8 cellular contexts compared by ENCODE assay signal in genomic region chr12:52050771-52051541, GRCh38. TPM values are rescaled to one million over a fixed set of nuclear protein-coding genes. Genes with fewer than 3 reads are reported as not detected.
A peak's percentile ranks its signal among the peaks of the same experiment; 100 is the strongest.
DNase-seq lines count a peak whose midpoint lies in the region; ATAC-seq, FAIRE-seq and TF ChIP-seq lines count a peak whose summit lies in the region.

Gene NR4A1 (plus strand): TSS chr12:52051442. CDS start chr12:52054329, 2,887 bp downstream.

- H3K27me3 Mint-ChIP-seq in T-helper 17 cell, result peaks cover 7% of the 10 kb centered on the region

- H3K36me3 ChIP-seq in right atrium auricular region, result peaks cover 27% of the 10 kb centered on the region

- DNase-seq in NCI-H1105 (lab: John Stamatoyannopoulos, UW) (peak; percentile 78), T-helper 17 cell (peak; percentile 100), amygdala (lab: John Stamatoyannopoulos, UW) (peak in 54 of 56 donors; percentile 51 to 98 (median 86)), right atrium auricular region (ENCODE audit: low spot score) (peak; percentile 99), putamen (ENCODE audit: low spot score) (peak; percentile 94), urothelium cell line (ENCODE audit: low spot score) (peak; percentile 96)

- no peaks in the 10 kb centered on the region for H3K27me3 ChIP-seq in right atrium auricular region

- TF ChIP-seq CTCF in GM12875 (IDR thresholded peaks at IDR 0.05; ENCODE audit: borderline replicate concordance, insufficient read depth, low read depth, low read length) (0 out of 2 replicates have a peak, but pooled peaks have one; percentile 16), right atrium auricular region (IDR thresholded peaks at IDR 0.05) (peak in 1 of 2 donors; percentile 56)

- peaks cover 26% of the 10 kb centered on the region for H3K4me1 Mint-ChIP-seq in T-helper 17 cell

- H3K9me3 ChIP-seq in T-helper 17 cell (ENCODE audit: control insufficient read depth, low read length, poor library complexity, severe bottlenecking), result no peaks in the 10 kb centered on the region
- H3K9me3 ChIP-seq in right atrium auricular region, result no peaks in the 10 kb centered on the region

- peak within 1 kb of the TSS; percentile 96 for H3K27ac Mint-ChIP-seq in T-helper 17 cell

- peaks cover 0 to 82% of the 10 kb centered on the region in 2 donors for H3K4me1 ChIP-seq in right atrium auricular region

- H3K4me3 Mint-ChIP-seq in T-helper 17 cell, result peak within 1 kb of the TSS; percentile 96

- H3K36me3 Mint-ChIP-seq in T-helper 17 cell (ENCODE audit: low read depth), result peaks cover 2% of the 10 kb centered on the region

- peak within 1 kb of the TSS; percentile 79 for H3K4me3 ChIP-seq in GM12875 (ENCODE audit: low read depth, low read length)
- peak within 1 kb of the TSS; percentile 65 to 67 for H3K4me3 ChIP-seq in right atrium auricular region

- peak; percentile 92 for FAIRE-seq in urothelium cell line (lab: Jason Lieb, UNC)

- peak; percentile 77 for ATAC-seq in HG02588 (IDR thresholded peaks at IDR 0.05; ENCODE audit: unreplicated experiment)
- peak; percentile 90 for ATAC-seq in T-helper 17 cell

- peak within 1 kb of the TSS; percentile 99 for H3K27ac ChIP-seq in right atrium auricular region

RNA-seq across cellular contexts. Expression of gene NR4A1, which starts in this region (rescaled TPM):
- 100 to 1,000 TPM in 1 of 2 donors, 10 to 100 TPM in 1; 79.2 to 133 TPM for total RNA-seq in T-helper 17 cell
- total RNA-seq in right atrium auricular region, result 100 to 1,000 TPM; 150 to 238 TPM

Comparison
In these comparisons a context has a peak if more than half of its experiments do, and no peak if none do; other contexts are left out.
1. Peak in every context shown above with its lines: DNase-seq, ATAC-seq, H3K4me3 ChIP-seq and H3K27ac ChIP-seq.